In genomic region chr12:50925920-50926319, GRCh38 we compare ENCODE assay signal across 10 cellular contexts. TPM values are rescaled to one million over a fixed set of nuclear protein-coding genes. Genes with fewer than 3 reads are reported as not detected.
DNase-seq lines count a peak whose midpoint lies in the region; ATAC-seq, FAIRE-seq and TF ChIP-seq lines count a peak whose summit lies in the region.
"Had no signal": no experiment of that assay in that cellular context is flagged by ENCODE, and none has a peak within 500 bp of the region (broad histone marks: within the 10 kb centered on the region; RNA-seq: fewer than 3 reads in every experiment).

No MANE protein-coding gene starts in this region.

- no peaks in the 10 kb centered on the region for H3K36me3 Mint-ChIP-seq in activated naive CD4-positive, alpha-beta T cell treated with anti-CD3 and anti-CD28 coated beads, Interleukin-2, amount 10 ng/mL, durations not matched to agents 7 days and 5 days

- peaks cover 9% of the 10 kb centered on the region for H3K27me3 Mint-ChIP-seq in activated naive CD4-positive, alpha-beta T cell treated with anti-CD3 and anti-CD28 coated beads, Interleukin-2, amount 10 ng/mL, durations not matched to agents 7 days and 5 days

- no peak overlapping the region; the same call in 1 of the 2 replicates for H2AFZ ChIP-seq in OCI-LY7 (ENCODE audit: low read length)

- H3K27me3 ChIP-seq in BLaER1 = no peaks in the 10 kb centered on the region
- H3K27me3 ChIP-seq in esophagus muscularis mucosa = no peaks in the 10 kb centered on the region
- no peaks in the 10 kb centered on the region for H3K27me3 ChIP-seq in pancreas

- H3K4me3 ChIP-seq in BLaER1 (peak overlapping the region; percentile 69), OCI-LY7 (ENCODE audit: low read depth, low read length, poor library complexity, severe bottlenecking) (peak overlapping the region; percentile 82), esophagus muscularis mucosa (peak overlapping the region; percentile 72 to 91 (median 83)), pancreas (peak overlapping the region; percentile 54 to 69 (median 57))

- TF ChIP-seq EP300 in esophagus muscularis mucosa (IDR thresholded peaks at IDR 0.05) = no peak

- H3K4me3 Mint-ChIP-seq in activated naive CD4-positive, alpha-beta T cell treated with anti-CD3 and anti-CD28 coated beads, Interleukin-2, amount 10 ng/mL, durations not matched to agents 7 days and 5 days = no peak overlapping the region

- H3K27ac ChIP-seq in BLaER1 = peak overlapping the region; percentile 66; the same call in 1 of the 2 replicates
- H3K27ac ChIP-seq in OCI-LY7 (ENCODE audit: low read depth, low read length, poor library complexity, severe bottlenecking) = peak overlapping the region; percentile 99
- H3K27ac ChIP-seq in esophagus muscularis mucosa (replicated peaks in 1 of 4) = peak overlapping the region; percentile 87 to 91 (median 88)
- peak overlapping the region in 3 of 4 donors; percentile 31 to 87 (median 85) for H3K27ac ChIP-seq in pancreas

- peak overlapping the region; percentile 91 for H3K4me2 ChIP-seq in BLaER1
- peak overlapping the region; percentile 99 for H3K4me2 ChIP-seq in OCI-LY7 (ENCODE audit: low read length)

- peaks cover 28% of the 10 kb centered on the region for H3K4me1 Mint-ChIP-seq in activated naive CD4-positive, alpha-beta T cell treated with anti-CD3 and anti-CD28 coated beads, Interleukin-2, amount 10 ng/mL, durations not matched to agents 7 days and 5 days

- peaks cover 69% of the 10 kb centered on the region for H3K4me1 ChIP-seq in BLaER1
- H3K4me1 ChIP-seq in OCI-LY7 (ENCODE audit: insufficient read depth, low read length, poor library complexity, severe bottlenecking) = peaks cover 61% of the 10 kb centered on the region
- peaks cover 36 to 65% (median 64%) of the 10 kb centered on the region in 4 donors for H3K4me1 ChIP-seq in esophagus muscularis mucosa
- H3K4me1 ChIP-seq in pancreas = peaks cover 3 to 28% (median 12%) of the 10 kb centered on the region in 3 donors

- CTCF ChIA-PET in OCI-LY7 (lab: Charles Lee; ENCODE audit: unreplicated experiment) = no interaction called here
- CTCF ChIA-PET in activated naive CD4-positive, alpha-beta T cell treated with anti-CD3 and anti-CD28 coated beads, Interleukin-2, amount 10 ng/mL, durations not matched to agents 7 days and 5 days (lab: Charles Lee) = no interaction called here

- ATAC-seq in pancreas (no peak), HG03025 (IDR thresholded peaks at IDR 0.05; ENCODE audit: low FRiP score, unreplicated experiment) (no peak), HG02588 (IDR thresholded peaks at IDR 0.05; ENCODE audit: unreplicated experiment) (no peak)

- 56% methylated on average over 1 of the region's 1 CpG for WGBS in esophagus muscularis mucosa
- 3 to 12% methylated on average over 1 of the region's 1 CpG for WGBS in pancreas, 2 donors

- intact Hi-C loops in OCI-LY7 (cut with micrococcal nuclease; ENCODE audit: unreplicated experiment) (loop anchor here (2.0 to 5.0 kb wide), 4 partner anchors 61 to 396 kb away; partner anchors contain the start of genes ATF1, BIN2 and SLC11A2), esophagus muscularis mucosa (cut with DNase I) (loop anchor here (5.0 kb wide), 1 partner anchor 159 kb away; no protein-coding TSS in a partner anchor), pancreas (cut with DNase I) (no loop called here)

- POLR2A ChIA-PET in OCI-LY7 (lab: Charles Lee) = interaction anchor here (0.6 to 1.8 kb wide), 9 partner anchors 9 to 1320 kb away, joined by 3 to 8 read pairs (median 4); partner anchors contain the start of gene DAZAP2

- H4K20me1 ChIP-seq in BLaER1 (no peaks in the 10 kb centered on the region), OCI-LY7 (ENCODE audit: insufficient read depth, low read length) (no peaks in the 10 kb centered on the region; the same call in 1 of the 2 replicates)

- TF ChIP-seq POLR2A in esophagus muscularis mucosa (IDR thresholded peaks at IDR 0.05; ENCODE audit: low read depth) = no peak

- no peaks in the 10 kb centered on the region for H3K9me2 ChIP-seq in OCI-LY7 (ENCODE audit: insufficient read depth, low read length)

- no peak for FAIRE-seq in pancreas (lab: Jason Lieb, UNC)
- FAIRE-seq: D721Med had no signal

- no TSS peak for BruUV-seq in OCI-LY7 (replicated peaks; lab: Mats Ljungman, UMichigan)

- H3K9me3 ChIP-seq in BLaER1 = no peaks in the 10 kb centered on the region
- H3K9me3 ChIP-seq in OCI-LY7 (ENCODE audit: low read length) = no peaks in the 10 kb centered on the region
- H3K9me3 ChIP-seq in esophagus muscularis mucosa = no peaks in the 10 kb centered on the region
- H3K9me3 ChIP-seq in pancreas = no peaks in the 10 kb centered on the region

- H3K9ac ChIP-seq in BLaER1 = peak overlapping the region; percentile 78

- no peak overlapping the region for H3K27ac Mint-ChIP-seq in activated naive CD4-positive, alpha-beta T cell treated with anti-CD3 and anti-CD28 coated beads, Interleukin-2, amount 10 ng/mL, durations not matched to agents 7 days and 5 days

- peaks cover 8% of the 10 kb centered on the region for H3K36me3 ChIP-seq in BLaER1
- peaks cover 25% of the 10 kb centered on the region for H3K36me3 ChIP-seq in OCI-LY7 (ENCODE audit: insufficient read depth, low read length)
- peaks cover 13 to 16% (median 14%) of the 10 kb centered on the region in 4 donors for H3K36me3 ChIP-seq in esophagus muscularis mucosa
- peaks cover 0 to 9% (median 0%) of the 10 kb centered on the region in 3 donors for H3K36me3 ChIP-seq in pancreas

- TF ChIP-seq CTCF in OCI-LY7 (conservative IDR thresholded peaks at IDR 0.05; ENCODE audit: low read length) (no peak), esophagus muscularis mucosa (IDR thresholded peaks at IDR 0.05) (no peak), pancreas (IDR thresholded peaks at IDR 0.05) (no peak)

- peaks cover 54% of the 10 kb centered on the region for H3K79me2 ChIP-seq in OCI-LY7 (ENCODE audit: insufficient read depth, low read depth, low read length)

- no peaks in the 10 kb centered on the region for H3K9me3 Mint-ChIP-seq in activated naive CD4-positive, alpha-beta T cell treated with anti-CD3 and anti-CD28 coated beads, Interleukin-2, amount 10 ng/mL, durations not matched to agents 7 days and 5 days

- DNase-seq in OCI-LY7 (ENCODE audit: low spot score) = no peak
- DNase-seq in esophagus muscularis mucosa (ENCODE audit: extremely low spot score) = no peak
- no peak for DNase-seq in pancreas
- no peak for DNase-seq in activated naive CD4-positive, alpha-beta T cell treated with anti-CD3 and anti-CD28 coated beads, Interleukin-2, amount 10 ng/mL, durations not matched to agents 7 days and 5 days
- no peak for DNase-seq in GM03348 (ENCODE audit: low spot score)

RNA-seq across cellular contexts. Expression of gene HIGD1C, which starts 26.4 kb away (rescaled TPM):
- total RNA-seq in OCI-LY7 (2014; rRNA removed; shearing (Covaris generic)) = not detected in 2 replicates
- not detected in 2 replicates for total RNA-seq in OCI-LY7 (2022)
- total RNA-seq in esophagus muscularis mucosa = not detected
- total RNA-seq in pancreas = not detected
- not detected for polyA plus RNA-seq in pancreas
- total RNA-seq: lung had no signal
- polyA plus RNA-seq: lung had no signal

Comparison
In these comparisons a context has a peak if more than half of its experiments do, and no peak if none do; other contexts are left out.
1. intact Hi-C loops: an anchor here in OCI-LY7 (2.0 to 5.0 kb wide) and esophagus muscularis mucosa (5.0 kb wide); none called in pancreas.